In genomic region chr9:16485155-16485554, GRCh38 we compare ENCODE assay signal across 12 cellular contexts.
A peak's percentile ranks its signal among the peaks of the same experiment; 100 is the strongest.
DNase-seq lines count a peak whose midpoint lies in the region; ATAC-seq and TF ChIP-seq lines count a peak whose summit lies in the region.
"Had no signal": no experiment of that assay in that cellular context is flagged by ENCODE, and none has a peak within 500 bp of the region (broad histone marks: within the 10 kb centered on the region; RNA-seq: fewer than 3 reads in every experiment).

No MANE protein-coding gene starts in this region.

- CTCF ChIA-PET in activated naive CD4-positive, alpha-beta T cell treated with anti-CD3 and anti-CD28 coated beads for 36 hours (lab: Charles Lee) = no interaction called here

- no peak overlapping the region for H3K9ac ChIP-seq in HUES64 (ENCODE audit: low read depth, low read length)

- peak; percentile 56 for DNase-seq in astrocyte of the spinal cord (ENCODE audit: low read depth, low spot score)
- DNase-seq in myocyte (ENCODE audit: low read depth) = peak; percentile 21
- no peak for DNase-seq in NCI-H2029 treated with DMSO at 0.1 percent for 48 hours (lab: John Stamatoyannopoulos, UW)
- no peak for DNase-seq in ureter (ENCODE audit: low spot score)
- DNase-seq in activated naive CD4-positive, alpha-beta T cell treated with anti-CD3 and anti-CD28 coated beads for 36 hours = no peak
- DNase-seq: DMS 273 treated with DMSO at 0.1 percent for 48 hours, KG1, MM.1S, NCI-H1930, NCI-H774 had no signal

- no peaks in the 10 kb centered on the region for H3K9me3 ChIP-seq in HUES64 (ENCODE audit: insufficient read depth, low read depth, low read length)

- H3K9me3 Mint-ChIP-seq in activated naive CD4-positive, alpha-beta T cell treated with anti-CD3 and anti-CD28 coated beads for 36 hours = peaks cover 3% of the 10 kb centered on the region

- H3K4me1 ChIP-seq in HUES64 (ENCODE audit: insufficient read depth, low read length) = peaks cover 63% of the 10 kb centered on the region

- in situ Hi-C loops in astrocyte of the spinal cord (cut with HindIII; ENCODE audit: low sequenced_read_pairs) = no loop called here

- no peaks in the 10 kb centered on the region for H3K27me3 Mint-ChIP-seq in activated naive CD4-positive, alpha-beta T cell treated with anti-CD3 and anti-CD28 coated beads for 36 hours (ENCODE audit: low read depth)

- H3K27me3 ChIP-seq in HUES64 (ENCODE audit: insufficient read depth, low read length) = no peaks in the 10 kb centered on the region

- no peaks in the 10 kb centered on the region for H3K36me3 Mint-ChIP-seq in activated naive CD4-positive, alpha-beta T cell treated with anti-CD3 and anti-CD28 coated beads for 36 hours (ENCODE audit: low read depth)

- no peaks in the 10 kb centered on the region for H3K4me1 Mint-ChIP-seq in activated naive CD4-positive, alpha-beta T cell treated with anti-CD3 and anti-CD28 coated beads for 36 hours (ENCODE audit: low read depth)

- H3K27ac ChIP-seq in HUES64 (ENCODE audit: low read depth, low read length) = peak overlapping the region; percentile 85; the same call in 1 of the 2 replicates

- no peak for TF ChIP-seq CTCF in astrocyte of the spinal cord (IDR thresholded peaks at IDR 0.05; ENCODE audit: low read depth, low read length)

- H3K36me3 ChIP-seq in HUES64 (ENCODE audit: insufficient read depth, low read length) = no peaks in the 10 kb centered on the region

- no peak overlapping the region for H3K4me3 ChIP-seq in HUES64 (ENCODE audit: low read length)
- H3K4me3 ChIP-seq in astrocyte of the spinal cord (ENCODE audit: low read depth, low read length) = no peak overlapping the region

- WGBS in HUES64 = 86% methylated on average over 3 of the region's 3 CpGs

- no peak overlapping the region for H3K27ac Mint-ChIP-seq in activated naive CD4-positive, alpha-beta T cell treated with anti-CD3 and anti-CD28 coated beads for 36 hours

- ATAC-seq in GM19452 (IDR thresholded peaks at IDR 0.05; ENCODE audit: unreplicated experiment) = no peak

- no peak overlapping the region for H3K4me3 Mint-ChIP-seq in activated naive CD4-positive, alpha-beta T cell treated with anti-CD3 and anti-CD28 coated beads for 36 hours

- intact Hi-C loops in activated naive CD4-positive, alpha-beta T cell treated with anti-CD3 and anti-CD28 coated beads for 36 hours (cut with micrococcal nuclease) = no loop called here

Comparison
In these comparisons a context has a peak if more than half of its experiments do, and no peak if none do; other contexts are left out.
1. DNase-seq: peak in astrocyte of the spinal cord (single experiment) and myocyte (single experiment); none in NCI-H2029 treated with DMSO at 0.1 percent for 48 hours (single experiment), ureter (single experiment) and activated naive CD4-positive, alpha-beta T cell treated with anti-CD3 and anti-CD28 coated beads for 36 hours (single experiment).